ENCODE assay signal across 8 cellular contexts in genomic region chr17:54493691-54494090, GRCh38.
"Had no signal": no experiment of that assay in that cellular context is flagged by ENCODE, and none has a peak within 500 bp of the region (broad histone marks: within the 10 kb centered on the region; RNA-seq: fewer than 3 reads in every experiment).

No MANE protein-coding gene starts in this region.

- DNase-seq: H9, HCEC 1CT, Karpas-422, KBM-7 had no signal

- ATAC-seq: GM23338, HepG2 had no signal

- H3K27ac ChIP-seq: HL-60, KMS-11 had no signal

- H3K4me2 ChIP-seq: GM23338, KMS-11 had no signal

- H3K4me3 ChIP-seq: GM23338 had no signal

- H3K9ac ChIP-seq: KMS-11 had no signal
